ENCODE assay signal across 13 cellular contexts in genomic region chr11:78958444-78958843, GRCh38.
DNase-seq lines count a peak whose midpoint lies in the region; TF ChIP-seq lines count a peak whose summit lies in the region.
"Had no signal": no experiment of that assay in that cellular context is flagged by ENCODE, and none has a peak within 500 bp of the region (broad histone marks: within the 10 kb centered on the region; RNA-seq: fewer than 3 reads in every experiment).

No MANE protein-coding gene starts in this region.

- DNase-seq in brain pericyte (ENCODE audit: low read depth, low spot score) (peak; percentile 54), mesenchymal stem cell (no peak), osteocyte (ENCODE audit: extremely low spot score, unreplicated experiment) (no peak), NCI-H1417 treated with DMSO at 0.1 percent for 48 hours (lab: John Stamatoyannopoulos, UW) (no peak), Caco-2 (no peak)
- DNase-seq in activated T-cell treated with anti-CD3 and anti-CD28 coated beads, Interleukin-2, amount 50 U/mL, for 24 hours = no peak
- DNase-seq: BE2C; CD8-positive, alpha-beta memory T cell; DMS79; H7 had no signal

- no peak overlapping the region for H2BK120ac ChIP-seq in mesenchymal stem cell (ENCODE audit: low read depth, low read length)

- no peaks in the 10 kb centered on the region for H3K9me3 ChIP-seq in BLaER1 treated with 17β-estradiol and CSF1 and Interleukin-3, amounts not matched to agents 10 nM and 100 nM (replicated peaks in 1 of 11)
- H3K9me3 ChIP-seq in mesenchymal stem cell (ENCODE audit: control insufficient read depth, low read length) (no peaks in the 10 kb centered on the region), Caco-2 (no peaks in the 10 kb centered on the region)
- H3K9me3 ChIP-seq: BE2C had no signal

- no peak overlapping the region for H3K4ac ChIP-seq in mesenchymal stem cell (ENCODE audit: low read depth in 1 of 2, low read length in 2 of 2)

- H3K23ac ChIP-seq in mesenchymal stem cell (ENCODE audit: low read length in 2 of 2) = no peak overlapping the region

- no peak overlapping the region for H2BK15ac ChIP-seq in mesenchymal stem cell (ENCODE audit: low read depth, poor library complexity, severe bottlenecking)

- H3K27me3 Mint-ChIP-seq in osteocyte (ENCODE audit: unreplicated experiment) = no peaks in the 10 kb centered on the region
- no peaks in the 10 kb centered on the region for H3K27me3 Mint-ChIP-seq in Caco-2 (ENCODE audit: insufficient read depth, unreplicated experiment)
- H3K27me3 Mint-ChIP-seq in activated T-cell treated with anti-CD3 and anti-CD28 coated beads, Interleukin-2, amount 50 U/mL, for 24 hours = peaks cover 51% of the 10 kb centered on the region

- no peaks in the 10 kb centered on the region for H3K79me1 ChIP-seq in mesenchymal stem cell (replicated peaks; ENCODE audit: low read length, poor library complexity, severe bottlenecking)

- no peak overlapping the region for H4K91ac ChIP-seq in mesenchymal stem cell (ENCODE audit: low read length)

- H4K20me1 ChIP-seq in BLaER1 treated with 17β-estradiol and CSF1 and Interleukin-3, amounts not matched to agents 10 nM and 100 nM = no peaks in the 10 kb centered on the region; a peak in 2 of 22 replicates

- H3K4me3 Mint-ChIP-seq in osteocyte (ENCODE audit: unreplicated experiment) (no peak overlapping the region), Caco-2 (ENCODE audit: unreplicated experiment) (no peak overlapping the region)
- no peak overlapping the region for H3K4me3 Mint-ChIP-seq in activated T-cell treated with anti-CD3 and anti-CD28 coated beads, Interleukin-2, amount 50 U/mL, for 24 hours
- H3K4me3 Mint-ChIP-seq: CD8-positive, alpha-beta memory T cell; GM23338 had no signal

- no peak overlapping the region for H4K8ac ChIP-seq in mesenchymal stem cell (ENCODE audit: low read length)

- no peak overlapping the region for H3K18ac ChIP-seq in mesenchymal stem cell (ENCODE audit: low read depth in 1 of 2, low read length in 2 of 2)

- H3K9me3 Mint-ChIP-seq in osteocyte (ENCODE audit: unreplicated experiment) (no peaks in the 10 kb centered on the region), Caco-2 (ENCODE audit: unreplicated experiment) (no peaks in the 10 kb centered on the region)
- H3K9me3 Mint-ChIP-seq in activated T-cell treated with anti-CD3 and anti-CD28 coated beads, Interleukin-2, amount 50 U/mL, for 24 hours = no peaks in the 10 kb centered on the region
- H3K9me3 Mint-ChIP-seq: CD8-positive, alpha-beta memory T cell; GM23338 had no signal

- no peak for TF ChIP-seq CTCF in osteocyte (IDR thresholded peaks at IDR 0.05)
- no peak for TF ChIP-seq CTCF in Caco-2 (IDR thresholded peaks at IDR 0.05; ENCODE audit: insufficient read depth in 1 of 2, low read depth in 1 of 2, low read length in 1 of 2, severe bottlenecking in 1 of 2, unreplicated experiment in 1 of 2)

- no peak overlapping the region for H3K14ac ChIP-seq in mesenchymal stem cell (ENCODE audit: low read length in 2 of 2)

- no peaks in the 10 kb centered on the region for H3K36me3 ChIP-seq in BLaER1 treated with 17β-estradiol and CSF1 and Interleukin-3, amounts not matched to agents 10 nM and 100 nM
- H3K36me3 ChIP-seq in mesenchymal stem cell (ENCODE audit: control insufficient read depth in 1 of 2, insufficient read depth in 2 of 2, low read depth in 1 of 2, low read length in 2 of 2) (no peaks in the 10 kb centered on the region), Caco-2 (ENCODE audit: control insufficient read depth, insufficient read depth, low read length) (no peaks in the 10 kb centered on the region)

- no peak overlapping the region for H3K4me3 ChIP-seq in BLaER1 treated with 17β-estradiol and CSF1 and Interleukin-3, amounts not matched to agents 10 nM and 100 nM
- H3K4me3 ChIP-seq in mesenchymal stem cell (ENCODE audit: insufficient read depth in 1 of 2, low read depth in 1 of 2, low read length in 2 of 2) (no peak overlapping the region), Caco-2 (ENCODE audit: low read depth, low read length) (no peak overlapping the region)
- H3K4me3 ChIP-seq: GM12878, GM23338 had no signal

- peak overlapping the region in 8 of 11 experiments; percentile 13 to 62 (median 42); a peak in 14 of 22 replicates for H3K4me2 ChIP-seq in BLaER1 treated with 17β-estradiol and CSF1 and Interleukin-3, amounts not matched to agents 10 nM and 100 nM
- no peak overlapping the region for H3K4me2 ChIP-seq in mesenchymal stem cell (ENCODE audit: low read length, poor library complexity, severe bottlenecking)
- H3K4me2 ChIP-seq: GM23338 had no signal

- no TSS peak for BruUV-seq in Caco-2 (replicated peaks; lab: Mats Ljungman, UMichigan)

- peak overlapping the region; percentile 62 for H3K27ac Mint-ChIP-seq in osteocyte (ENCODE audit: unreplicated experiment)
- H3K27ac Mint-ChIP-seq in Caco-2 (ENCODE audit: unreplicated experiment) = no peak overlapping the region
- no peak overlapping the region for H3K27ac Mint-ChIP-seq in activated T-cell treated with anti-CD3 and anti-CD28 coated beads, Interleukin-2, amount 50 U/mL, for 24 hours
- H3K27ac Mint-ChIP-seq: CD8-positive, alpha-beta memory T cell; GM23338 had no signal

- WGBS in mesenchymal stem cell = 83% methylated on average over 1 of the region's 3 CpGs

- no peak overlapping the region for H3K9ac ChIP-seq in BLaER1 treated with 17β-estradiol and CSF1 and Interleukin-3, amounts not matched to agents 10 nM and 100 nM
- H3K9ac ChIP-seq in mesenchymal stem cell (ENCODE audit: low read length) = peak overlapping the region; percentile 79

- H2BK5ac ChIP-seq in mesenchymal stem cell (ENCODE audit: low read depth, low read length, poor library complexity, severe bottlenecking) = no peak overlapping the region

- intact Hi-C loops in Caco-2 (cut with micrococcal nuclease; ENCODE audit: unreplicated experiment) = no loop called here

- CTCF ChIA-PET in Caco-2 (lab: Charles Lee) = interaction anchor here (0.6 to 0.8 kb wide), 2 partner anchors 172 to 243 kb away, joined by 3 read pairs; no protein-coding TSS in a partner anchor

- peaks cover 65% of the 10 kb centered on the region for H3K4me1 Mint-ChIP-seq in osteocyte (ENCODE audit: unreplicated experiment)
- no peaks in the 10 kb centered on the region for H3K4me1 Mint-ChIP-seq in Caco-2 (ENCODE audit: low read depth, unreplicated experiment)
- peaks cover 3% of the 10 kb centered on the region for H3K4me1 Mint-ChIP-seq in activated T-cell treated with anti-CD3 and anti-CD28 coated beads, Interleukin-2, amount 50 U/mL, for 24 hours (ENCODE audit: low read depth)

- H2AK5ac ChIP-seq in mesenchymal stem cell (ENCODE audit: low read length, severe bottlenecking) = no peak overlapping the region

- H3K4me1 ChIP-seq in BLaER1 treated with 17β-estradiol and CSF1 and Interleukin-3, amounts not matched to agents 10 nM and 100 nM = peaks cover 21 to 48% (median 31%) of the 10 kb centered on the region in 10 experiments
- H3K4me1 ChIP-seq in mesenchymal stem cell (ENCODE audit: control insufficient read depth, insufficient read depth, low read depth, low read length) (peaks cover 12% of the 10 kb centered on the region), Caco-2 (no peaks in the 10 kb centered on the region)

- no peak overlapping the region for H3K27ac ChIP-seq in BLaER1 treated with 17β-estradiol and CSF1 and Interleukin-3, amounts not matched to agents 10 nM and 100 nM
- H3K27ac ChIP-seq in mesenchymal stem cell (ENCODE audit: low read length, poor library complexity, severe bottlenecking) = no peak overlapping the region

- POLR2A ChIA-PET in Caco-2 (lab: Charles Lee) = no interaction called here

- H3K36me3 Mint-ChIP-seq in osteocyte (ENCODE audit: unreplicated experiment) = no peaks in the 10 kb centered on the region
- no peaks in the 10 kb centered on the region for H3K36me3 Mint-ChIP-seq in Caco-2 (ENCODE audit: insufficient read depth, unreplicated experiment)
- no peaks in the 10 kb centered on the region for H3K36me3 Mint-ChIP-seq in activated T-cell treated with anti-CD3 and anti-CD28 coated beads, Interleukin-2, amount 50 U/mL, for 24 hours (ENCODE audit: low read depth)
- H3K36me3 Mint-ChIP-seq: CD8-positive, alpha-beta memory T cell had no signal

- H2BK12ac ChIP-seq in mesenchymal stem cell (ENCODE audit: low read length in 2 of 2) = no peak overlapping the region

- H2AFZ ChIP-seq in mesenchymal stem cell (ENCODE audit: low read depth, low read length) = no peak overlapping the region
- H2AFZ ChIP-seq: GM23338 had no signal

- peaks cover 0 to 17% (median 0%) of the 10 kb centered on the region in 11 experiments; a peak in 4 of 22 replicates for H3K27me3 ChIP-seq in BLaER1 treated with 17β-estradiol and CSF1 and Interleukin-3, amounts not matched to agents 10 nM and 100 nM
- H3K27me3 ChIP-seq in mesenchymal stem cell (ENCODE audit: control insufficient read depth in 1 of 2, insufficient read depth in 1 of 2, low read length in 2 of 2) (peaks cover 0 to 5% of the 10 kb centered on the region in 2 experiments), Caco-2 (replicated peaks; ENCODE audit: control insufficient read depth, insufficient read depth, low read length) (0 out of 2 replicates have a peak, but pooled peaks cover 1% of the 10 kb centered on the region)
- H3K27me3 ChIP-seq: BE2C had no signal
